Comparison of ENCODE assay signal across 1 cellular context in the genomic region with DNA sequence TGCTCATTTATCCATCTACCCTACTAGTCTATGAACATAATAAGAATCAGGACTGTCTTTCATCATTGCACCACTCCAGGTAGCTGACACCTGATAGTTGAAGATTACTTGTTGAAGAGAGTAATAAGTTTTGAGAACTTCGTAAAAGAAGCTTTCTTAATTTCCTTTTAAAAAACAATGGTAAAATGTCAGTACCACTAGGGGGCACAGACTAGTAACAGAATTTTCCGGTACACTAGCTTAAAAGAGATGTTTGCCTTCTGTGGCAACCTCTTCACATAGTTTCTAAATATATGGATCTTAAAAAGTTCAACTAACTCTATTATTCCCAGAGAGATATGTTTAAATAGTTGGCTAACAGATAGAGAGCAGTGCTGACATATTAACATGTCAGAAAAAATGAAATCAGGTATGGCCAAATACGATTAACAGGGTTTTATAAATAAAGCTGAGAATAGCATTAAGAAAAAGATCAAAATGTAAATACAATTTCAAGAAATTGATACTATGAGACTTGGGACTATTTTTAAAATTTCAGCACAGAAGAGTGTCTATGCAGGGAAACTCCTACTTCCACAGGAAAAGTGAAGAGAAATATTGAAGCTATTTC.
TF ChIP-seq lines count a peak whose summit lies in the region.

No MANE protein-coding gene starts in this region.

TF ChIP-seq in GM12878, 131 proteins besides CTCF, POLR2A, EP300 and RAD21 (continued from another document):
- TF ChIP-seq, protein P1, sequence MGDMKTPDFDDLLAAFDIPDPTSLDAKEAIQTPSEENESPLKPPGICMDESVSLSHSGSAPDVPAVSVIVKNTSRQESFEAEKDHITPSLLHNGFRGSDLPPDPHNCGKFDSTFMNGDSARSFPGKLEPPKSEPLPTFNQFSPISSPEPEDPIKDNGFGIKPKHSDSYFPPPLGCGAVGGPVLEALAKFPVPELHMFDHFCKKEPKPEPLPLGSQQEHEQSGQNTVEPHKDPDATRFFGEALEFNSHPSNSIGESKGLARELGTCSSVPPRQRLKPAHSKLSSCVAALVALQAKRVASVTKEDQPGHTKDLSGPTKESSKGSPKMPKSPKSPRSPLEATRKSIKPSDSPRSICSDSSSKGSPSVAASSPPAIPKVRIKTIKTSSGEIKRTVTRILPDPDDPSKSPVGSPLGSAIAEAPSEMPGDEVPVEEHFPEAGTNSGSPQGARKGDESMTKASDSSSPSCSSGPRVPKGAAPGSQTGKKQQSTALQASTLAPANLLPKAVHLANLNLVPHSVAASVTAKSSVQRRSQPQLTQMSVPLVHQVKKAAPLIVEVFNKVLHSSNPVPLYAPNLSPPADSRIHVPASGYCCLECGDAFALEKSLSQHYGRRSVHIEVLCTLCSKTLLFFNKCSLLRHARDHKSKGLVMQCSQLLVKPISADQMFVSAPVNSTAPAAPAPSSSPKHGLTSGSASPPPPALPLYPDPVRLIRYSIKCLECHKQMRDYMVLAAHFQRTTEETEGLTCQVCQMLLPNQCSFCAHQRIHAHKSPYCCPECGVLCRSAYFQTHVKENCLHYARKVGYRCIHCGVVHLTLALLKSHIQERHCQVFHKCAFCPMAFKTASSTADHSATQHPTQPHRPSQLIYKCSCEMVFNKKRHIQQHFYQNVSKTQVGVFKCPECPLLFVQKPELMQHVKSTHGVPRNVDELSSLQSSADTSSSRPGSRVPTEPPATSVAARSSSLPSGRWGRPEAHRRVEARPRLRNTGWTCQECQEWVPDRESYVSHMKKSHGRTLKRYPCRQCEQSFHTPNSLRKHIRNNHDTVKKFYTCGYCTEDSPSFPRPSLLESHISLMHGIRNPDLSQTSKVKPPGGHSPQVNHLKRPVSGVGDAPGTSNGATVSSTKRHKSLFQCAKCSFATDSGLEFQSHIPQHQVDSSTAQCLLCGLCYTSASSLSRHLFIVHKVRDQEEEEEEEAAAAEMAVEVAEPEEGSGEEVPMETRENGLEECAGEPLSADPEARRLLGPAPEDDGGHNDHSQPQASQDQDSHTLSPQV (IDR thresholded peaks at IDR 0.05) = 0 out of 2 replicates have a peak, but pooled peaks have one; percentile 25
